Comparison of ENCODE assay signal across 11 cellular contexts in genomic region chr2:172985139-172985874, GRCh38.
DNase-seq lines count a peak whose midpoint lies in the region; ATAC-seq and TF ChIP-seq lines count a peak whose summit lies in the region.
"Had no signal": no experiment of that assay in that cellular context is flagged by ENCODE, and none has a peak within 500 bp of the region (broad histone marks: within the 10 kb centered on the region; RNA-seq: fewer than 3 reads in every experiment).

No MANE protein-coding gene starts in this region.

- H3K27ac ChIP-seq in heart left ventricle (peak overlapping the region in 11 of 12 donors; percentile 8 to 60 (median 47)), thoracic aorta (peak overlapping the region; percentile 7 to 44)
- H3K27ac ChIP-seq: C4-2B had no signal

- H3K9me3 ChIP-seq in heart left ventricle (no peaks in the 10 kb centered on the region), thoracic aorta (no peaks in the 10 kb centered on the region)

- POLR2A ChIA-PET in activated CD8-positive, alpha-beta T cell treated with anti-CD3 and anti-CD28 coated beads for 36 hours (lab: Charles Lee) = interaction anchor here (1.1 kb wide), 1 partner anchor 10 kb away, joined by 4 read pairs; no protein-coding TSS in a partner anchor
- POLR2A ChIA-PET in activated CD8-positive, alpha-beta T cell treated with anti-CD3 and anti-CD28 coated beads, Interleukin-2, amount 10 ng/mL, durations not matched to agents 7 days and 5 days (lab: Charles Lee) = no interaction called here
- POLR2A ChIA-PET in naive thymus-derived CD8-positive, alpha-beta T cell (lab: Charles Lee) = no interaction called here

- no peak for TF ChIP-seq CTCF in activated CD8-positive, alpha-beta T cell treated with anti-CD3 and anti-CD28 coated beads for 36 hours (IDR thresholded peaks at IDR 0.05)
- TF ChIP-seq CTCF in heart left ventricle (IDR thresholded peaks at IDR 0.05) = no peak
- no peak for TF ChIP-seq CTCF in thoracic aorta (IDR thresholded peaks at IDR 0.05)

- H3K36me3 ChIP-seq in heart left ventricle (peaks cover 0 to 18% (median 0%) of the 10 kb centered on the region in 9 donors), thoracic aorta (no peaks in the 10 kb centered on the region)

- intact Hi-C loops in activated CD8-positive, alpha-beta T cell treated with anti-CD3 and anti-CD28 coated beads for 36 hours (cut with micrococcal nuclease) = no loop called here
- intact Hi-C loops in heart left ventricle (cut with DNase I) = no loop called here

- no peak overlapping the region for H3K4me3 Mint-ChIP-seq in activated CD8-positive, alpha-beta T cell treated with anti-CD3 and anti-CD28 coated beads for 36 hours
- H3K4me3 Mint-ChIP-seq in activated CD8-positive, alpha-beta T cell treated with anti-CD3 and anti-CD28 coated beads, Interleukin-2, amount 10 ng/mL, durations not matched to agents 7 days and 5 days = no peak overlapping the region
- H3K4me3 Mint-ChIP-seq in naive thymus-derived CD8-positive, alpha-beta T cell = no peak overlapping the region
- H3K4me3 Mint-ChIP-seq: H9 had no signal

- H3K27me3 ChIP-seq in heart left ventricle (no peaks in the 10 kb centered on the region), thoracic aorta (replicated peaks; ENCODE audit: insufficient read depth) (no peaks in the 10 kb centered on the region)

- DNase-seq in activated CD8-positive, alpha-beta T cell treated with anti-CD3 and anti-CD28 coated beads for 36 hours = peak; percentile 25
- DNase-seq in activated CD8-positive, alpha-beta T cell treated with anti-CD3 and anti-CD28 coated beads, Interleukin-2, amount 10 ng/mL, durations not matched to agents 7 days and 5 days = no peak
- DNase-seq in RPMI7951 (ENCODE audit: low read depth) = peak; percentile 87
- peak in 4 of 5 donors; percentile 29 to 63 (median 56) for DNase-seq in heart left ventricle
- no peak for DNase-seq in thoracic aorta (ENCODE audit: low spot score)
- DNase-seq in naive thymus-derived CD8-positive, alpha-beta T cell = no peak
- DNase-seq in GOT3 (lab: John Stamatoyannopoulos, UW) = no peak
- DNase-seq: H9, NCI-H1930 had no signal

- H3K4me1 Mint-ChIP-seq in activated CD8-positive, alpha-beta T cell treated with anti-CD3 and anti-CD28 coated beads for 36 hours (ENCODE audit: low read depth) = peaks cover 14% of the 10 kb centered on the region
- peaks cover 5% of the 10 kb centered on the region for H3K4me1 Mint-ChIP-seq in activated CD8-positive, alpha-beta T cell treated with anti-CD3 and anti-CD28 coated beads, Interleukin-2, amount 10 ng/mL, durations not matched to agents 7 days and 5 days (ENCODE audit: low read depth)
- peaks cover 0 to 5% (median under 1%) of the 10 kb centered on the region in 4 donors for H3K4me1 Mint-ChIP-seq in naive thymus-derived CD8-positive, alpha-beta T cell

- 36 to 43% (median 38%) methylated on average over 8 to 12 of the region's 12 CpGs for WGBS in heart left ventricle, 4 donors

- H3K27ac Mint-ChIP-seq in activated CD8-positive, alpha-beta T cell treated with anti-CD3 and anti-CD28 coated beads for 36 hours = peak overlapping the region; percentile 44
- no peak overlapping the region for H3K27ac Mint-ChIP-seq in activated CD8-positive, alpha-beta T cell treated with anti-CD3 and anti-CD28 coated beads, Interleukin-2, amount 10 ng/mL, durations not matched to agents 7 days and 5 days
- H3K27ac Mint-ChIP-seq in naive thymus-derived CD8-positive, alpha-beta T cell = no peak overlapping the region
- H3K27ac Mint-ChIP-seq: H9 had no signal

- CTCF ChIA-PET in activated CD8-positive, alpha-beta T cell treated with anti-CD3 and anti-CD28 coated beads for 36 hours (lab: Charles Lee) = interaction anchor here (0.8 to 3.6 kb wide), 3 partner anchors 13 to 138 kb away, joined by 3 to 22 read pairs (median 3); no protein-coding TSS in a partner anchor
- CTCF ChIA-PET in activated CD8-positive, alpha-beta T cell treated with anti-CD3 and anti-CD28 coated beads, Interleukin-2, amount 10 ng/mL, durations not matched to agents 7 days and 5 days (lab: Charles Lee) = interaction anchor here (1.1 to 1.7 kb wide), 4 partner anchors 9 to 225 kb away, joined by 3 to 6 read pairs (median 4); no protein-coding TSS in a partner anchor

- ATAC-seq in activated CD8-positive, alpha-beta T cell treated with anti-CD3 and anti-CD28 coated beads for 36 hours = peak; percentile 55
- ATAC-seq in activated CD8-positive, alpha-beta T cell treated with anti-CD3 and anti-CD28 coated beads, Interleukin-2, amount 10 ng/mL, durations not matched to agents 7 days and 5 days = no peak
- peak; percentile 63 to 91 (median 86) for ATAC-seq in heart left ventricle
- peak; percentile 66 for ATAC-seq in thoracic aorta (ENCODE audit: insufficient number of reproducible peaks, low FRiP score, low read depth)
- ATAC-seq in naive thymus-derived CD8-positive, alpha-beta T cell = no peak
- ATAC-seq in GM21390 (IDR thresholded peaks at IDR 0.05; ENCODE audit: unreplicated experiment) = no peak

- peaks cover 4% of the 10 kb centered on the region for H3K27me3 Mint-ChIP-seq in activated CD8-positive, alpha-beta T cell treated with anti-CD3 and anti-CD28 coated beads for 36 hours
- peaks cover 3% of the 10 kb centered on the region for H3K27me3 Mint-ChIP-seq in activated CD8-positive, alpha-beta T cell treated with anti-CD3 and anti-CD28 coated beads, Interleukin-2, amount 10 ng/mL, durations not matched to agents 7 days and 5 days (ENCODE audit: low read depth)
- H3K27me3 Mint-ChIP-seq in naive thymus-derived CD8-positive, alpha-beta T cell = peaks cover 0 to 4% (median 0%) of the 10 kb centered on the region in 5 donors

- H3K36me3 Mint-ChIP-seq in activated CD8-positive, alpha-beta T cell treated with anti-CD3 and anti-CD28 coated beads for 36 hours (ENCODE audit: low read depth) = no peaks in the 10 kb centered on the region
- H3K36me3 Mint-ChIP-seq in activated CD8-positive, alpha-beta T cell treated with anti-CD3 and anti-CD28 coated beads, Interleukin-2, amount 10 ng/mL, durations not matched to agents 7 days and 5 days (ENCODE audit: low read depth) = no peaks in the 10 kb centered on the region
- H3K36me3 Mint-ChIP-seq in naive thymus-derived CD8-positive, alpha-beta T cell = no peaks in the 10 kb centered on the region

- peaks cover 0 to 17% (median 10%) of the 10 kb centered on the region in 12 donors for H3K4me1 ChIP-seq in heart left ventricle
- peaks cover 3 to 14% of the 10 kb centered on the region in 2 donors for H3K4me1 ChIP-seq in thoracic aorta (ENCODE audit: control insufficient read depth in 1 of 2, low read depth in 2 of 2)

- H3K4me3 ChIP-seq in heart left ventricle = no peak overlapping the region
- peak overlapping the region; percentile 50 for H3K4me3 ChIP-seq in thoracic aorta

- no peak for TF ChIP-seq POLR2A in heart left ventricle (IDR thresholded peaks at IDR 0.05)

- no peaks in the 10 kb centered on the region for H3K9me3 Mint-ChIP-seq in activated CD8-positive, alpha-beta T cell treated with anti-CD3 and anti-CD28 coated beads for 36 hours
- no peaks in the 10 kb centered on the region for H3K9me3 Mint-ChIP-seq in activated CD8-positive, alpha-beta T cell treated with anti-CD3 and anti-CD28 coated beads, Interleukin-2, amount 10 ng/mL, durations not matched to agents 7 days and 5 days (ENCODE audit: insufficient read depth)
- H3K9me3 Mint-ChIP-seq in naive thymus-derived CD8-positive, alpha-beta T cell = no peaks in the 10 kb centered on the region
- H3K9me3 Mint-ChIP-seq: H9 had no signal

Comparison
In these comparisons a context has a peak if more than half of its experiments do, and no peak if none do; other contexts are left out.
1. ATAC-seq: peak in activated CD8-positive, alpha-beta T cell treated with anti-CD3 and anti-CD28 coated beads for 36 hours (single experiment), heart left ventricle (4 of 4) and thoracic aorta (single experiment); none in activated CD8-positive, alpha-beta T cell treated with anti-CD3 and anti-CD28 coated beads, Interleukin-2, amount 10 ng/mL, durations not matched to agents 7 days and 5 days (single experiment), naive thymus-derived CD8-positive, alpha-beta T cell (0 of 2) and GM21390 (single experiment).
2. DNase-seq: peak in activated CD8-positive, alpha-beta T cell treated with anti-CD3 and anti-CD28 coated beads for 36 hours (single experiment), RPMI7951 (single experiment) and heart left ventricle (4 of 5); none in activated CD8-positive, alpha-beta T cell treated with anti-CD3 and anti-CD28 coated beads, Interleukin-2, amount 10 ng/mL, durations not matched to agents 7 days and 5 days (single experiment), thoracic aorta (single experiment), naive thymus-derived CD8-positive, alpha-beta T cell (0 of 10) and GOT3 (single experiment).